Comparison of ENCODE assay signal across 9 cellular contexts in the genomic region with DNA sequence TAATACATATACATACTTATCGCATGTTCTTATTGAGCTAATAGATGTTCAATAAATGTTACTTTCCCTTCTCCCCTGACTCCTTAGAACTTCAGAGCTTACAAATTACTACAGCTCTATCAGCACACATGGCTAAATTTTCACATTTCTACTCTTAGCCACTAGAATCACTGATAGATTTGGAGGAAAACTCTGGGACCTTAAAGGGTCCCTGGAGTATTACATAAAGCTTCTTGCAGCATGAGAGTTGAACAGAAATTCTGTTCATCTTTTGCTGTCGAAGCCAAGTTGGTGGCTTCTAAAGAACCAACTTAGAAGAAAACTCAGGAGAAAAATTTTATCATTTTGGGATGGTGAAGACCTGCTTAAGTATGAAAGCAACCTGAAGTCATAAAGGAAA. TPM values are rescaled to one million over a fixed set of nuclear protein-coding genes. Genes with fewer than 3 reads are reported as not detected.
DNase-seq lines count a peak whose midpoint lies in the region; ATAC-seq and TF ChIP-seq lines count a peak whose summit lies in the region.
"Had no signal": no experiment of that assay in that cellular context is flagged by ENCODE, and none has a peak within 500 bp of the region (broad histone marks: within the 10 kb centered on the region; RNA-seq: fewer than 3 reads in every experiment).

No MANE protein-coding gene starts in this region.

- peaks cover 51% of the 10 kb centered on the region for H3K4me1 Mint-ChIP-seq in nephron

- TF ChIP-seq POLR2A in vagina (IDR thresholded peaks at IDR 0.05): no peak

- no peak overlapping the region for H3K4me3 Mint-ChIP-seq in nephron

- H3K36me3 Mint-ChIP-seq in nephron (ENCODE audit: low read depth): peaks cover 4% of the 10 kb centered on the region

- H3K4me3 ChIP-seq in left ventricle myocardium inferior (peak overlapping the region; percentile 30), coronary artery (peak overlapping the region; percentile 31), vagina (peak overlapping the region in 1 of 2 donors; percentile 22)

- H3K27me3 ChIP-seq in left ventricle myocardium inferior (ENCODE audit: low read depth): no peaks in the 10 kb centered on the region
- H3K27me3 ChIP-seq in vagina: no peaks in the 10 kb centered on the region

- H3K27ac Mint-ChIP-seq in nephron: peak overlapping the region; percentile 82 to 92 (median 92)

- H3K4me1 ChIP-seq in left ventricle myocardium inferior: peaks cover 99% of the 10 kb centered on the region
- peaks cover 61% of the 10 kb centered on the region for H3K4me1 ChIP-seq in vagina

- TF ChIP-seq CTCF in left ventricle myocardium inferior (IDR thresholded peaks at IDR 0.05; ENCODE audit: borderline replicate concordance): no peak
- no peak for TF ChIP-seq CTCF in coronary artery (IDR thresholded peaks at IDR 0.05)
- TF ChIP-seq CTCF in nephron (IDR thresholded peaks at IDR 0.05; ENCODE audit: unreplicated experiment in 3 of 3): no peak
- TF ChIP-seq CTCF in vagina (IDR thresholded peaks at IDR 0.05): no peak

- H3K27ac ChIP-seq in left ventricle myocardium inferior (replicated peaks): peak overlapping the region; percentile 83
- peak overlapping the region; percentile 80 to 84 for H3K27ac ChIP-seq in coronary artery
- H3K27ac ChIP-seq in vagina: peak overlapping the region; percentile 52

- no peak for ATAC-seq in left ventricle myocardium superior
- ATAC-seq in GM21390 (IDR thresholded peaks at IDR 0.05; ENCODE audit: unreplicated experiment): no peak

- intact Hi-C loops in left ventricle myocardium inferior (cut with micrococcal nuclease) (no loop called here), left ventricle myocardium superior (cut with micrococcal nuclease) (no loop called here), vagina (cut with DNase I) (loop anchor here (10.0 kb wide), 1 partner anchor 47 kb away; no protein-coding TSS in a partner anchor), head of caudate nucleus (cut with DNase I) (no loop called here)

- no peaks in the 10 kb centered on the region for H3K27me3 Mint-ChIP-seq in nephron (ENCODE audit: low read depth)

- H3K9me3 ChIP-seq in left ventricle myocardium inferior (replicated peaks) (no peaks in the 10 kb centered on the region), vagina (no peaks in the 10 kb centered on the region)

- no peaks in the 10 kb centered on the region for H3K9me3 Mint-ChIP-seq in nephron

- H3K36me3 ChIP-seq in left ventricle myocardium inferior: no peaks in the 10 kb centered on the region
- no peaks in the 10 kb centered on the region for H3K36me3 ChIP-seq in vagina

- DNase-seq in left ventricle myocardium inferior: no peak
- DNase-seq in left ventricle myocardium superior: no peak
- no peak for DNase-seq in coronary artery (ENCODE audit: low spot score)
- DNase-seq in vagina (ENCODE audit: extremely low spot score in 2 of 2): no peak
- no peak for DNase-seq in head of caudate nucleus
- no peak for DNase-seq in DMS114 treated with DMSO at 0.1 percent for 48 hours (lab: John Stamatoyannopoulos, UW; ENCODE audit: unreplicated experiment)
- DNase-seq: stimulated activated CD4-positive, alpha-beta T cell treated with anti-CD3 and anti-CD28 coated beads, Interleukin-4, amount 100 ng/mL, for 1 hour had no signal

RNA-seq across cellular contexts. Expression of gene B4GALT1, which starts 15.5 kb away (rescaled TPM):
- total RNA-seq in left ventricle myocardium inferior (37.1 TPM), left ventricle myocardium superior (42.5 TPM), vagina (85.2 TPM)
